In genomic region chr2:20615466-20616241, GRCh38 we compare ENCODE assay signal across 14 cellular contexts. TPM values are rescaled to one million over a fixed set of nuclear protein-coding genes. Genes with fewer than 3 reads are reported as not detected.
A peak's percentile ranks its signal among the peaks of the same experiment; 100 is the strongest.
DNase-seq lines count a peak whose midpoint lies in the region; ATAC-seq and TF ChIP-seq lines count a peak whose summit lies in the region.
"Had no signal": no experiment of that assay in that cellular context is flagged by ENCODE, and none has a peak within 500 bp of the region (broad histone marks: within the 10 kb centered on the region; RNA-seq: fewer than 3 reads in every experiment).

No MANE protein-coding gene starts in this region.

- H3K27ac ChIP-seq in body of pancreas (peak overlapping the region in 3 of 4 donors; percentile 84 to 90 (median 90)), muscle layer of colon (ENCODE audit: low read depth, low read length) (peak overlapping the region; percentile 99), thoracic aorta (peak overlapping the region; percentile 99)
- H3K27ac ChIP-seq: GM23248 had no signal

- no peak overlapping the region for H3K4me3 ChIP-seq in body of pancreas
- no peak overlapping the region for H3K4me3 ChIP-seq in muscle layer of colon (ENCODE audit: low read depth in 1 of 2, low read length in 2 of 2)
- no peak overlapping the region for H3K4me3 ChIP-seq in thoracic aorta
- H3K4me3 ChIP-seq: GM23248 had no signal

- H3K9ac ChIP-seq in muscle layer of colon (ENCODE audit: low read length) = peak overlapping the region; percentile 59
- H3K9ac ChIP-seq: GM23248 had no signal

- TF ChIP-seq CTCF in body of pancreas (IDR thresholded peaks at IDR 0.05) = no peak
- TF ChIP-seq CTCF in thoracic aorta (IDR thresholded peaks at IDR 0.05) = no peak

- H3K27me3 ChIP-seq in body of pancreas (no peaks in the 10 kb centered on the region), muscle layer of colon (ENCODE audit: control insufficient read depth in 1 of 2, insufficient read depth in 2 of 2, low read length in 2 of 2) (no peaks in the 10 kb centered on the region), thoracic aorta (replicated peaks; ENCODE audit: insufficient read depth) (no peaks in the 10 kb centered on the region)

- peaks cover 61% of the 10 kb centered on the region for H3K4me1 ChIP-seq in body of pancreas
- peaks cover 97% of the 10 kb centered on the region for H3K4me1 ChIP-seq in muscle layer of colon (ENCODE audit: insufficient read depth, low read length)
- H3K4me1 ChIP-seq in thoracic aorta (ENCODE audit: control insufficient read depth in 1 of 2, low read depth in 2 of 2) = peaks cover 44 to 93% of the 10 kb centered on the region in 2 donors

- H3K9me3 ChIP-seq in body of pancreas (no peaks in the 10 kb centered on the region), muscle layer of colon (ENCODE audit: low read length) (no peaks in the 10 kb centered on the region), thoracic aorta (no peaks in the 10 kb centered on the region)

- H3K36me3 ChIP-seq in body of pancreas (replicated peaks in 1 of 2; ENCODE audit: insufficient read depth in 1 of 2, low read depth in 2 of 2) = no peaks in the 10 kb centered on the region
- peaks cover 18% of the 10 kb centered on the region for H3K36me3 ChIP-seq in muscle layer of colon (ENCODE audit: insufficient read depth, low read length)
- H3K36me3 ChIP-seq in thoracic aorta = peaks cover under 1% of the 10 kb centered on the region

- peaks cover 6% of the 10 kb centered on the region for H3K4me1 Mint-ChIP-seq in stimulated activated effector memory CD8-positive, alpha-beta T cell treated with anti-CD3 and anti-CD28 coated beads, Interleukin-12 subunit alpha, Interleukin-12 subunit beta, amount 100 ng/mL, for 72 hours

- DNase-seq in body of pancreas = peak in 1 of 4 donors; percentile 29
- peak; percentile 76 for DNase-seq in Right ventricle myocardium inferior (ENCODE audit: missing footprints)
- DNase-seq in thoracic aorta (ENCODE audit: low spot score) = no peak
- DNase-seq in stimulated activated effector memory CD8-positive, alpha-beta T cell treated with anti-CD3 and anti-CD28 coated beads, Interleukin-12 subunit alpha, Interleukin-12 subunit beta, amount 100 ng/mL, for 72 hours (ENCODE audit: low spot score in 2 of 2) = no peak
- no peak for DNase-seq in NCI-H2081 (lab: John Stamatoyannopoulos, UW)
- DNase-seq in NCI-H2107 treated with DMSO at 0.1 percent for 48 hours (lab: John Stamatoyannopoulos, UW; ENCODE audit: unreplicated experiment) = no peak
- DNase-seq: activated CD4-positive, CD25-positive, alpha-beta regulatory T cell treated with anti-CD3 and anti-CD28 coated beads, Interleukin-2, amount 50 U/mL, for 72 hours; GM23248; NCI-H1105; NCI-H774 had no signal

- ATAC-seq in body of pancreas = no peak
- ATAC-seq in Right ventricle myocardium inferior = peak; percentile 27
- no peak for ATAC-seq in thoracic aorta (ENCODE audit: insufficient number of reproducible peaks, low FRiP score, low read depth)
- ATAC-seq in stimulated activated effector memory CD8-positive, alpha-beta T cell treated with anti-CD3 and anti-CD28 coated beads, Interleukin-12 subunit alpha, Interleukin-12 subunit beta, amount 100 ng/mL, for 72 hours = no peak
- no peak for ATAC-seq in GM21447 (IDR thresholded peaks at IDR 0.05; ENCODE audit: unreplicated experiment)
- ATAC-seq: SK-N-SH treated with all-trans-retinoic acid at 6 μM for 48 hours had no signal

- WGBS in body of pancreas, 2 donors = 74 to 78% methylated on average over 7 to 9 of the region's 9 CpGs

- no peaks in the 10 kb centered on the region for H3K9me3 Mint-ChIP-seq in stimulated activated effector memory CD8-positive, alpha-beta T cell treated with anti-CD3 and anti-CD28 coated beads, Interleukin-12 subunit alpha, Interleukin-12 subunit beta, amount 100 ng/mL, for 72 hours
- H3K9me3 Mint-ChIP-seq: activated T-helper 2 cell treated with anti-CD3 and anti-CD28 coated beads, Interferon-gamma antibody, Interleukin-2, Interleukin-4, amounts not matched to agents 10 μg/mL and 5 μg/mL and 100 μg/mL, durations not matched to agents 14 hours and 24 hours and 36 hours had no signal

- no peak for TF ChIP-seq POLR2A in body of pancreas (IDR thresholded peaks at IDR 0.05)

- intact Hi-C loops in body of pancreas (cut with DNase I) (no loop called here), Right ventricle myocardium inferior (cut with DNase I) (loop anchor here (2.0 kb wide), 1 partner anchor 19 kb away; no protein-coding TSS in a partner anchor)

- no peak overlapping the region for H3K27ac Mint-ChIP-seq in stimulated activated effector memory CD8-positive, alpha-beta T cell treated with anti-CD3 and anti-CD28 coated beads, Interleukin-12 subunit alpha, Interleukin-12 subunit beta, amount 100 ng/mL, for 72 hours
- H3K27ac Mint-ChIP-seq: activated T-helper 2 cell treated with anti-CD3 and anti-CD28 coated beads, Interferon-gamma antibody, Interleukin-2, Interleukin-4, amounts not matched to agents 10 μg/mL and 5 μg/mL and 100 μg/mL, durations not matched to agents 14 hours and 24 hours and 36 hours had no signal

- peaks cover 5% of the 10 kb centered on the region for H3K36me3 Mint-ChIP-seq in stimulated activated effector memory CD8-positive, alpha-beta T cell treated with anti-CD3 and anti-CD28 coated beads, Interleukin-12 subunit alpha, Interleukin-12 subunit beta, amount 100 ng/mL, for 72 hours

- no peak overlapping the region for H3K4me3 Mint-ChIP-seq in stimulated activated effector memory CD8-positive, alpha-beta T cell treated with anti-CD3 and anti-CD28 coated beads, Interleukin-12 subunit alpha, Interleukin-12 subunit beta, amount 100 ng/mL, for 72 hours

RNA-seq across cellular contexts. Expression of gene HS1BP3, which starts 35.2 kb away (rescaled TPM):
- total RNA-seq in body of pancreas (10 to 100 TPM; 21.1 to 23.1 TPM), Right ventricle myocardium inferior (20.1 TPM), thoracic aorta (10 to 100 TPM; 40.7 to 65.8 TPM)

RNA-seq across cellular contexts. Expression of gene GDF7, which starts 51.3 kb away (rescaled TPM):
- total RNA-seq in body of pancreas = 1 to 10 TPM; 2.0 to 7.3 TPM
- total RNA-seq in Right ventricle myocardium inferior = 0.46 TPM
- total RNA-seq in thoracic aorta = 10 to 100 TPM; 39.7 to 40.7 TPM
- total RNA-seq: GM23248 had no signal

Comparison
In these comparisons a context has a peak if more than half of its experiments do, and no peak if none do; other contexts are left out.
1. RNA of gene GDF7, which starts 51.3 kb away (total RNA-seq): 39.7 to 40.7 TPM in thoracic aorta; 2.0 to 7.3 TPM in body of pancreas and 0.46 TPM in Right ventricle myocardium inferior (single experiment); every median in the first group is over 4 times any median in the second.
2. Peak in every context shown above with its lines, with median percentiles within 50 percentile points of each other: H3K27ac ChIP-seq.